Comparison of ENCODE assay signal across 21 cellular contexts in the genomic region with DNA sequence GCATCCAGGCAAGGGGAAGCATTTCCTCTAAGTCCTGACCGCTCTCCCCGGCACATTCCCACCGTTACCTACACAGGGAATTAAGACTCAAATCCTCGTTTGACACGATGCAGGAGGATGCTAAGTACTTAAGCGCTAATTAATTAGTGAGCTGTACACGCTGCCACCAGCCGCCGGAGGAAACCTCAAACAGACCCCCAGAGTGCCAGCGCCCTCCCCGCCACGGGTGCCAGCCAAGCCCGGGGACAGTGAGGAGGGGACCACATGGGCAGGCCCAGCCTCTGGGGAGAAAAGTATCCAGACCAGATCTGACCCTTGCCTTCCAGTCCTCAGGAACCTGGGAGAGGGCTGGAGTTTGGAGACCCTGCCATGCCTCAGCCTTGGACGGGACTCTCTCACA.
"Had no signal": no experiment of that assay in that cellular context is flagged by ENCODE, and none has a peak within 500 bp of the region (broad histone marks: within the 10 kb centered on the region; RNA-seq: fewer than 3 reads in every experiment).

No MANE protein-coding gene starts in this region.

- DNase-seq: activated CD4-positive, alpha-beta T cell treated with anti-CD3 and anti-CD28 coated beads for 4 hours; activated CD8-positive, alpha-beta memory T cell treated with anti-CD3 and anti-CD28 coated beads, Interleukin-2, amount 50 U/mL, for 48 hours; activated CD8-positive, alpha-beta T cell treated with anti-CD3 and anti-CD28 coated beads, Interleukin-2, amount 10 ng/mL, durations not matched to agents 7 days and 5 days; activated effector memory CD4-positive, alpha-beta T cell treated with Interleukin-2 at 50 U/mL for 16 hours; activated naive CD4-positive, alpha-beta T cell; activated T-cell treated with anti-CD3 and anti-CD28 coated beads, Interleukin-2, amount 50 U/mL, for 24 hours; Kasumi-1; KBM-7; NCI-H1105 treated with DMSO at 0.1 percent for 48 hours; NCI-H1930; NCI-H2171 treated with DMSO at 0.1 percent for 48 hours; NCI-H226; NCI-H510A; NCI-H774; NK-92 treated with Interleukin-12 subunit alpha and Interleukin-12 subunit beta, amount 100 ng/mL, for 24 hours; Peyer's patch; SHP77 treated with DMSO at 0.1 percent for 48 hours; T-helper 17 cell; T-helper 9 cell had no signal

- H3K27ac ChIP-seq: Peyer's patch had no signal

- ATAC-seq: activated CD4-positive, CD25-positive, alpha-beta regulatory T cell treated with anti-CD3 and anti-CD28 coated beads, Interleukin-2, amount 50 U/mL, for 24 hours; activated CD8-positive, alpha-beta T cell treated with anti-CD3 and anti-CD28 coated beads, Interleukin-2, amount 10 ng/mL, durations not matched to agents 7 days and 5 days; T-helper 17 cell had no signal

- H3K27me3 ChIP-seq: Peyer's patch had no signal

- H3K4me3 ChIP-seq: Peyer's patch had no signal

- H3K9me3 ChIP-seq: Peyer's patch had no signal

- FAIRE-seq: astrocyte had no signal

- H3K36me3 ChIP-seq: Peyer's patch had no signal
